8 cellular contexts compared by ENCODE assay signal in the genomic region with DNA sequence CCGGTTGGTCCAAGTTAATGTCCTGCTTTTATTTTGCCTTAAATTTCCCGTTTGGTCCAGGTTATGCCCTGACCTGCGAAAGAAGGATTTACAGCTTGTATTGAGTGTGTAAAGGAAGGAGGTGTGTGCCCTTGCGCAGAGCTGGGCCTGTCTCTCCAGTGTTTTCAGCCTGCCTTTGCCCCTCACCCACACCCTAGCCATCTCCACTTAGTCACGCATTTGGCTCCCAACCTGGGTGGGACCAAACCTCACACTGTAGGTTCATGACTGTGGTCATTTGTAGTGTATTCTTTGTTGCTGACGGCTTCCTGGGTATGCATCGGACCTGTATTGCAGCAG. TPM values are rescaled to one million over a fixed set of nuclear protein-coding genes. Genes with fewer than 3 reads are reported as not detected.
DNase-seq lines count a peak whose midpoint lies in the region; ATAC-seq and TF ChIP-seq lines count a peak whose summit lies in the region.

No MANE protein-coding gene starts in this region.

- H3K9me3 Mint-ChIP-seq in neural crest cell (peaks cover 3% of the 10 kb centered on the region), type B pancreatic cell (no peaks in the 10 kb centered on the region)

- no peak for ATAC-seq in GM21390 (IDR thresholded peaks at IDR 0.05; ENCODE audit: unreplicated experiment)

- peaks cover 24% of the 10 kb centered on the region for H3K36me3 Mint-ChIP-seq in neural crest cell (ENCODE audit: low read depth)
- peaks cover 12% of the 10 kb centered on the region for H3K36me3 Mint-ChIP-seq in type B pancreatic cell

- peak; percentile 78 for DNase-seq in DMS153 (lab: John Stamatoyannopoulos, UW)
- peak; percentile 83 for DNase-seq in H4 (ENCODE audit: low spot score)
- DNase-seq in NCI-H2029 (lab: John Stamatoyannopoulos, UW), result peak; percentile 71
- DNase-seq in activated CD8-positive, alpha-beta memory T cell treated with anti-CD3 and anti-CD28 coated beads for 24 hours, result peak; percentile 80
- peak; percentile 20 for DNase-seq in epithelial cell of prostate (ENCODE audit: low read depth, low spot score)
- peak; percentile 22 for DNase-seq in neural crest cell (ENCODE audit: low read depth, low spot score)
- no peak for DNase-seq in type B pancreatic cell (ENCODE audit: extremely low spot score, unreplicated experiment)

- TF ChIP-seq CTCF in neural crest cell (conservative IDR thresholded peaks at IDR 0.05), result no peak
- TF ChIP-seq CTCF in type B pancreatic cell (conservative IDR thresholded peaks at IDR 0.05), result no peak

- H3K4me3 Mint-ChIP-seq in neural crest cell, result peak overlapping the region; percentile 96
- H3K4me3 Mint-ChIP-seq in type B pancreatic cell, result peak overlapping the region; percentile 98

- peaks cover 4% of the 10 kb centered on the region for H3K27me3 Mint-ChIP-seq in neural crest cell (ENCODE audit: low read depth)
- peaks cover 3% of the 10 kb centered on the region for H3K27me3 Mint-ChIP-seq in type B pancreatic cell

- peaks cover 53% of the 10 kb centered on the region for H3K4me1 Mint-ChIP-seq in neural crest cell
- peaks cover 43% of the 10 kb centered on the region for H3K4me1 Mint-ChIP-seq in type B pancreatic cell (ENCODE audit: unreplicated experiment)

- peak overlapping the region; percentile 99 for H3K27ac Mint-ChIP-seq in neural crest cell (ENCODE audit: unreplicated experiment)
- peak overlapping the region; percentile 95 for H3K27ac Mint-ChIP-seq in type B pancreatic cell

- peak overlapping the region; percentile 87 for H3K27ac ChIP-seq in epithelial cell of prostate

RNA-seq across cellular contexts. Expression of a gene that starts 0.6 kb away (rescaled TPM):
- total RNA-seq in H4 (2014; rRNA removed; shearing (Covaris generic)), result 80.0 and 83.4 TPM in 2 replicates
- 219 and 228 TPM in 2 replicates for total RNA-seq in neural crest cell
- 113 and 177 TPM in 2 replicates for total RNA-seq in type B pancreatic cell (ENCODE audit: low replicate concordance)

RNA-seq across cellular contexts. Expression of a gene that starts 21.1 kb away (rescaled TPM):
- total RNA-seq in H4 (2014; rRNA removed; shearing (Covaris generic)), result 73.3 and 85.8 TPM in 2 replicates
- 178 and 189 TPM in 2 replicates for total RNA-seq in neural crest cell
- 132 and 146 TPM in 2 replicates for total RNA-seq in type B pancreatic cell (ENCODE audit: low replicate concordance)
